ENCODE assay signal across 8 cellular contexts in genomic region chr1:23743287-23744052, GRCh38. TPM values are rescaled to one million over a fixed set of nuclear protein-coding genes. Genes with fewer than 3 reads are reported as not detected.
DNase-seq lines count a peak whose midpoint lies in the region; ATAC-seq, FAIRE-seq and TF ChIP-seq lines count a peak whose summit lies in the region.

Gene ELOA (plus strand): TSS chr1:23743471. CDS start chr1:23743504, 33 bp downstream.

- in situ Hi-C loops in T47D (cut with HindIII; ENCODE audit: low pct_unique_long_range_greater_than_20kb, low sequenced_read_pairs) = no loop called here

- peak within 1 kb of the TSS; percentile 93 for H3K27ac ChIP-seq in VCaP
- H3K27ac ChIP-seq in small intestine (ENCODE audit: low read depth in 1 of 2, low read length in 1 of 2) = peak within 1 kb of the TSS; percentile 93 to 94

- no peaks in the 10 kb centered on the region for H3K9me3 ChIP-seq in small intestine (ENCODE audit: control insufficient read depth, low read depth)

- no peak for FAIRE-seq in small intestine (lab: Jason Lieb, UNC)

- peak within 1 kb of the TSS; percentile 85 to 95 for H3K4me3 ChIP-seq in small intestine (ENCODE audit: low read depth in 1 of 2, low read length in 2 of 2)

- TF ChIP-seq CTCF in VCaP (conservative IDR thresholded peaks at IDR 0.05) = no peak

- no peaks in the 10 kb centered on the region for H3K36me3 ChIP-seq in small intestine (ENCODE audit: control insufficient read depth in 2 of 2, insufficient read depth in 2 of 2, low read length in 2 of 2)

- H3K4me1 ChIP-seq in small intestine (ENCODE audit: control insufficient read depth in 2 of 2, insufficient read depth in 1 of 2, low read depth in 1 of 2, low read length in 1 of 2) = peaks cover 0 to 4% of the 10 kb centered on the region in 2 donors

- H3K27me3 ChIP-seq in small intestine (ENCODE audit: control insufficient read depth in 2 of 2, insufficient read depth in 2 of 2, low read length in 2 of 2) = no peaks in the 10 kb centered on the region

- WGBS in small intestine, 3 donors = 0 to 1% (median 0%) methylated on average over 55 to 109 of the region's 109 CpGs

- TF ChIP-seq POLR2A in GM15510 (IDR thresholded peaks at IDR 0.05; ENCODE audit: borderline replicate concordance, extremely low read depth, insufficient read length) = peak; percentile 88

- DNase-seq in NCI-H128 (lab: John Stamatoyannopoulos, UW; ENCODE audit: unreplicated experiment) = peak; percentile 53
- DNase-seq in T47D (ENCODE audit: low read depth in 1 of 2, low spot score in 1 of 2) = peak; percentile 63 to 84
- peak; percentile 99 for DNase-seq in iPS-NIHi11 (ENCODE audit: low spot score)
- DNase-seq in small intestine = peak; percentile 73

- ATAC-seq in HG02610 (IDR thresholded peaks at IDR 0.05; ENCODE audit: unreplicated experiment) (peak; percentile 83), GM21515 (IDR thresholded peaks at IDR 0.05; ENCODE audit: unreplicated experiment) (no peak)

RNA-seq across cellular contexts. Expression of gene ELOA, which starts in this region (rescaled TPM):
- 10 to 100 TPM in 2 of 3 donors, 1 to 10 TPM in 1; 8.4 to 12.4 (median 11.0) TPM for polyA plus RNA-seq in small intestine
